Comparison of ENCODE assay signal across 8 cellular contexts in the genomic region with DNA sequence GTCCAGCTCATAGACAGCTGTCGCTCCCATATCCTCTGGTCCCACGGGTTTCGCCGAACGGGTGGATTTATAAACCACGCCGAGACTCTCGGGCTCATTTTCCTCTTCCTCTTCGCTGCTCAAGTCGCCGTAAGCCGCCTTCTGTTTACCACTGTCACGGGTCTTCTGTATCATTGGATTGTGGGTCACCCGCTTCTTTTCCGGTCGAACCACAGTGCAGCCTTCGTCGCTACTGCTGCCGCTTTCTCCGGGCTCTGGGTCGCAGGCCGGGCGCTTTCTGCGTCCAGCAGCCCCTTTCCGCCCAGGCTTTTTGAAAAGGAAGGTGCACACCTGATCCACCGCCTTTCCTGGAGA. TPM values are rescaled to one million over a fixed set of nuclear protein-coding genes. Genes with fewer than 3 reads are reported as not detected.
DNase-seq lines count a peak whose midpoint lies in the region; ATAC-seq and TF ChIP-seq lines count a peak whose summit lies in the region.

No MANE protein-coding gene starts in this region.

- TF ChIP-seq POLR2A in stomach (IDR thresholded peaks at IDR 0.05): no peak

- H3K36me3 ChIP-seq in stomach: peaks cover 0 to 12% (median 9%) of the 10 kb centered on the region in 4 donors

- no peak for TF ChIP-seq CTCF in stomach (IDR thresholded peaks at IDR 0.05)

- H3K4me3 ChIP-seq in stomach: peak overlapping the region; percentile 55 to 64 (median 58)

- TF ChIP-seq EP300 in stomach (IDR thresholded peaks at IDR 0.05): no peak

- 0 to 36% (median 4%) methylated on average over 22 to 26 of the region's 26 CpGs for WGBS in stomach, 5 donors

- peaks cover 0 to 10% (median 0%) of the 10 kb centered on the region in 4 donors for H3K9me3 ChIP-seq in stomach

- H3K27ac ChIP-seq in angular gyrus (ENCODE audit: low read depth, low read length) (peak overlapping the region; percentile 66), stomach (peak overlapping the region; percentile 81 to 94 (median 92))

- peaks cover 6 to 40% (median 14%) of the 10 kb centered on the region in 4 donors for H3K4me1 ChIP-seq in stomach

- no peaks in the 10 kb centered on the region for H3K27me3 ChIP-seq in stomach

- intact Hi-C loops in stomach (cut with DNase I; ENCODE audit: low total_unique reads): no loop called here

- peak; percentile 55 for DNase-seq in CD1c-positive myeloid dendritic cell (ENCODE audit: extremely low spot score)
- DNase-seq in iPS-NIHi7 (ENCODE audit: extremely low spot score): peak; percentile 12
- DNase-seq in stomach: no peak
- no peak for DNase-seq in AG08395 (ENCODE audit: low spot score)
- DNase-seq in AML-193 (lab: John Stamatoyannopoulos, UW): no peak

- ATAC-seq in GM19468 (IDR thresholded peaks at IDR 0.05; ENCODE audit: extremely low read depth, unreplicated experiment) (peak; percentile 16), HG03565 (IDR thresholded peaks at IDR 0.05; ENCODE audit: unreplicated experiment) (peak; percentile 20)

RNA-seq across cellular contexts. Expression of a gene that starts 0.3 kb away (rescaled TPM):
- 10 to 100 TPM in 3 of 5 donors, 1 to 10 TPM in 2; 9.5 to 42.0 (median 10.9) TPM for total RNA-seq in stomach
- 10 to 100 TPM; 14.4 to 26.4 (median 19.5) TPM for polyA plus RNA-seq in stomach

RNA-seq across cellular contexts. Expression of a gene that starts 0.4 kb away (rescaled TPM):
- total RNA-seq in stomach: 10 to 100 TPM; 46.2 to 72.1 (median 64.3) TPM
- polyA plus RNA-seq in stomach: 100 to 1,000 TPM; 214 to 260 (median 220) TPM

RNA-seq across cellular contexts. Expression of a gene that starts 18.5 kb away (rescaled TPM):
- total RNA-seq in stomach: 10 to 100 TPM in 1 of 5 donors, 1 to 10 TPM in 4; 1.2 to 10.7 (median 6.7) TPM
- 10 to 100 TPM in 1 of 3 donors, 1 to 10 TPM in 2; 6.4 to 25.1 (median 9.8) TPM for polyA plus RNA-seq in stomach

RNA-seq across cellular contexts. Expression of a gene that starts 24.5 kb away (rescaled TPM):
- total RNA-seq in stomach: not detected
- not detected for polyA plus RNA-seq in stomach

Comparison
In these comparisons a context has a peak if more than half of its experiments do, and no peak if none do; other contexts are left out.
1. DNase-seq: peak in CD1c-positive myeloid dendritic cell (single experiment) and iPS-NIHi7 (single experiment); none in stomach (single experiment), AG08395 (single experiment) and AML-193 (0 of 2).